Comparison of ENCODE assay signal across 8 cellular contexts in the genomic region with DNA sequence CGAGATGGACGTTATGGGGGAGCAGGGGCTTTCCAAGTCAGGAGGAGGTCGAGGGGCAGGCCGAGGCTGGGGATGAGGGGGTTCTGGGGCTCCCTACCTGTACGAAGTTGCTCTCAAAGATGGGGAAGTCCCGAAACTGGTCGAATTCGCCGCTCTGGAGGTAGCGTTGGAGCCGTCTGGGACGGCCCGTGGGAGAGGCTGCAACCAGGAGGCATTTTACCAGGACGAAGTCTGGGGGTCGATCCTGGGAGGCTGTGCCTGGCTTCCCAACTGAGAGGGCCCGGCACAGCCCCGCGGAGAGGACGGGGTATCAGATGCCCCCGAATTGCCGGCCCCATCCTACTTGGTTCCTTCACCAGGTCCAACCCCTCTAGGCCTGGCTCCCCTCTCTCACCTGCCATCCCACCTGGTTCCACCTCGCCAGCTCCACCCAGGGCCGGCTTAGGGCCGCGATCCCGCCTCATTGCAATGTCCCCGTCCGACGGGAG. TPM values are rescaled to one million over a fixed set of nuclear protein-coding genes. Genes with fewer than 3 reads are reported as not detected.
DNase-seq lines count a peak whose midpoint lies in the region; ATAC-seq and TF ChIP-seq lines count a peak whose summit lies in the region.

No MANE protein-coding gene starts in this region.

- peaks cover 10% of the 10 kb centered on the region for H3K36me3 ChIP-seq in osteoblast (ENCODE audit: insufficient read depth, low read length)

- H3K4me1 ChIP-seq in osteoblast (ENCODE audit: insufficient read depth, low read length) = peaks cover 7% of the 10 kb centered on the region

- H3K4me3 ChIP-seq in coronary artery (peak overlapping the region; percentile 81), osteoblast (ENCODE audit: insufficient read depth, low read length) (peak overlapping the region; percentile 99)

- H3K27ac Mint-ChIP-seq in Calu3 (ENCODE audit: unreplicated experiment) = peak overlapping the region; percentile 85

- no peaks in the 10 kb centered on the region for H3K9me3 ChIP-seq in osteoblast (ENCODE audit: low read depth, low read length)

- ATAC-seq in HG03354 (IDR thresholded peaks at IDR 0.05; ENCODE audit: poor library complexity, severe bottlenecking, unreplicated experiment) (peak; percentile 18), HG03159 (IDR thresholded peaks at IDR 0.05; ENCODE audit: unreplicated experiment) (no peak)

- peaks cover 23% of the 10 kb centered on the region for H3K79me2 ChIP-seq in osteoblast (ENCODE audit: insufficient read depth, low read length)

- CTCF ChIA-PET in Calu3 (lab: Charles Lee) = no interaction called here

- TF ChIP-seq CTCF in Calu3 (IDR thresholded peaks at IDR 0.05; ENCODE audit: unreplicated experiment) (no peak), coronary artery (IDR thresholded peaks at IDR 0.05) (no peak), osteoblast (IDR thresholded peaks at IDR 0.05; ENCODE audit: extremely low read depth, low read depth, low read length) (no peak)

- H3K27me3 ChIP-seq in osteoblast (ENCODE audit: insufficient read depth, low read length) = no peaks in the 10 kb centered on the region

- H3K4me2 ChIP-seq in osteoblast (ENCODE audit: insufficient read depth, low read length) = no peak overlapping the region

- H4K20me1 ChIP-seq in osteoblast (ENCODE audit: insufficient read depth, low read length) = peaks cover 23% of the 10 kb centered on the region

- BruUV-seq in Calu3 (replicated peaks; lab: Mats Ljungman, UMichigan) = no TSS peak

- peak overlapping the region in 1 of 2 donors; percentile 73 for H3K27ac ChIP-seq in coronary artery
- H3K27ac ChIP-seq in osteoblast (ENCODE audit: low read depth, low read length) = no peak overlapping the region

- H3K4me3 Mint-ChIP-seq in Calu3 (ENCODE audit: low read depth, unreplicated experiment) = peak overlapping the region; percentile 100

- H3K9me3 Mint-ChIP-seq in Calu3 (ENCODE audit: low read depth, unreplicated experiment) = no peaks in the 10 kb centered on the region

- peaks cover 47% of the 10 kb centered on the region for H3K36me3 Mint-ChIP-seq in Calu3 (ENCODE audit: insufficient read depth, unreplicated experiment)

- DNase-seq in Calu3 (no peak), coronary artery (ENCODE audit: low spot score) (no peak), osteoblast (ENCODE audit: insufficient read length, low spot score, missing footprints) (no peak), activated gamma-delta T cell (lab: John Stamatoyannopoulos, UW) (no peak), NCI-H2107 treated with DMSO at 0.1 percent for 48 hours (lab: John Stamatoyannopoulos, UW; ENCODE audit: unreplicated experiment) (no peak), GM19238 (ENCODE audit: insufficient read length, low spot score) (no peak)

- intact Hi-C loops in Calu3 (cut with micrococcal nuclease; ENCODE audit: unreplicated experiment) = no loop called here

- H2AFZ ChIP-seq in osteoblast (ENCODE audit: low read length) = peak overlapping the region; percentile 37

- H3K27me3 Mint-ChIP-seq in Calu3 (ENCODE audit: unreplicated experiment) = peaks cover 18% of the 10 kb centered on the region

- peaks cover 10% of the 10 kb centered on the region for H3K4me1 Mint-ChIP-seq in Calu3 (ENCODE audit: low read depth, unreplicated experiment)

RNA-seq across cellular contexts. Expression of a gene that starts 0.5 kb away (rescaled TPM):
- 200 and 214 TPM in 2 replicates for total RNA-seq in Calu3 (2022)
- 47.1 and 56.5 TPM in 2 replicates for total RNA-seq in osteoblast

RNA-seq across cellular contexts. Expression of a gene that starts 0.9 kb away (rescaled TPM):
- total RNA-seq in Calu3 (2022) (6.0 and 7.8 TPM in 2 replicates), osteoblast (0.29 and 0.36 TPM in 2 replicates)

RNA-seq across cellular contexts. Expression of a gene that starts 35.2 kb away (rescaled TPM):
- total RNA-seq in Calu3 (2022) (33.5 and 38.6 TPM in 2 replicates), osteoblast (19.4 and 22.8 TPM in 2 replicates)

RNA-seq across cellular contexts. Expression of a gene that starts 37.9 kb away (rescaled TPM):
- total RNA-seq in Calu3 (2022) = not detected in 2 replicates
- not detected in 2 replicates for total RNA-seq in osteoblast

RNA-seq across cellular contexts. Expression of a gene that starts 43.1 kb away (rescaled TPM):
- total RNA-seq in Calu3 (2022) = not detected in 2 replicates
- total RNA-seq in osteoblast = not detected in 2 replicates
